ENCODE assay signal across 8 cellular contexts in the genomic region with DNA sequence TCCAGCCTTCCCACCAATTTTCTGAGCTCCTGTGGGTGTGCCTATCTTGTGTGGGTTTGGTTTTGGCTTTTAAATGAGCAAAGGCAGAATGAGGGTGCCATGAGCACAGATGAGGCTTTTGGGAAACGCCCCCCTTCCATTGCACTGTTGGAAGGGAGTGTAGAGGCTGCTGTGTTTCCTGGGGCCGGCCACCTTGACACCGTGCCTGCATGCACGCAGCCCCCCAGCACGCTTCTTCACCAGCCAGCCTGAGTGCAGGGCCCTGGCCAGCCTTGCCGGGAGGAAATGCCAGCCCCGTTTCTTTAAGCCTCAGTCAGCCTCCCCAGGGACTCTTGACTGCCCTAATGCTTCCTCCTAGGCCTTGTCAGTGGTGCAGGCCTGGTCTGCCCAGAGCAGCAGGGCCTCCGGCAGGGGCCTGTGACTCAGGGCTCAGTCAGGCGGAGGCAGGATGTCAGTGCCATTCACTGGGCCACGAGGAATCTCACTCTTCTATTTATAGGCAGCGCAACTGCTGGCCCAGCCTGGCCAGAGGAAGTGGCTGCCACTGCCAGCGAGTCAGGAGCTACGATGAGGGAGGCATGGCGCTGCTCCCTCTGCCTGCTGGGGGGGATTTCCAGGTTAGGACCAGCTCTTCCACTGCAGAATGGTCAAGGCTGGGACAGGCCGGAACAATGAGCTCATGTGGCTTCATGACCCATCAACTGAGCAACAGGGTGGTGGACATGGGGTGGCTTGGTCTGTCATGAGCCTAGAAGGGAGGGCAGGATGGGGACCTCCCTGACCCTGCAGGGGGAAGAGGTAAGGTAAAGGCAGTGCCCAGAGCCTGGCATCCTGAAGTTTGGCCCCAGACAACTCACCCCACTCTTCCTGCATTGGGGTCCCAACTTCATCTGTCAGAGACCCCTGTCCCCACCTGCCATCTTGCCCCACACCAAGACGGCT.
DNase-seq lines count a peak whose midpoint lies in the region; ATAC-seq, FAIRE-seq and TF ChIP-seq lines count a peak whose summit lies in the region.

No MANE protein-coding gene starts in this region.

- H3K9me3 Mint-ChIP-seq in activated T-helper 2 cell treated with anti-CD3 and anti-CD28 coated beads, Interferon-gamma antibody, Interleukin-2, Interleukin-4, amounts not matched to agents 10 μg/mL and 5 μg/mL and 100 μg/mL, durations not matched to agents 14 hours and 24 hours and 36 hours, result no peaks in the 10 kb centered on the region

- H3K27me3 ChIP-seq in BLaER1 (no peaks in the 10 kb centered on the region), pancreas (no peaks in the 10 kb centered on the region)

- H3K36me3 Mint-ChIP-seq in activated T-helper 2 cell treated with anti-CD3 and anti-CD28 coated beads, Interferon-gamma antibody, Interleukin-2, Interleukin-4, amounts not matched to agents 10 μg/mL and 5 μg/mL and 100 μg/mL, durations not matched to agents 14 hours and 24 hours and 36 hours (ENCODE audit: low read depth), result no peaks in the 10 kb centered on the region

- no peak for TF ChIP-seq CTCF in pancreas (IDR thresholded peaks at IDR 0.05)

- DNase-seq in HS-27A (ENCODE audit: low read depth) (peak; percentile 84), UCSD-AML1 (lab: John Stamatoyannopoulos, UW; ENCODE audit: unreplicated experiment) (peak; percentile 93), glomerular endothelial cell (ENCODE audit: extremely low read depth, low read depth, low spot score) (peak; percentile 83), pancreas (peak in 1 of 6 donors; percentile 66)
- no peak for DNase-seq in activated T-helper 2 cell treated with anti-CD3 and anti-CD28 coated beads, Interferon-gamma antibody, Interleukin-2, Interleukin-4, amounts not matched to agents 10 μg/mL and 5 μg/mL and 100 μg/mL, durations not matched to agents 14 hours and 24 hours and 36 hours (ENCODE audit: low spot score)

- peak overlapping the region; percentile 65 for H3K9ac ChIP-seq in BLaER1

- no peaks in the 10 kb centered on the region for H4K20me1 ChIP-seq in BLaER1

- H3K4me1 Mint-ChIP-seq in activated T-helper 2 cell treated with anti-CD3 and anti-CD28 coated beads, Interferon-gamma antibody, Interleukin-2, Interleukin-4, amounts not matched to agents 10 μg/mL and 5 μg/mL and 100 μg/mL, durations not matched to agents 14 hours and 24 hours and 36 hours (ENCODE audit: low read depth), result peaks cover 2% of the 10 kb centered on the region

- peak overlapping the region; percentile 91 for H3K27ac ChIP-seq in BLaER1
- peak overlapping the region in 2 of 4 donors; percentile 64 to 73 for H3K27ac ChIP-seq in pancreas

- H3K36me3 ChIP-seq in BLaER1 (0 out of 2 replicates have a peak, but pooled peaks cover 5% of the 10 kb centered on the region), pancreas (no peaks in the 10 kb centered on the region)

- no peaks in the 10 kb centered on the region for H3K9me3 ChIP-seq in BLaER1
- H3K9me3 ChIP-seq in pancreas, result no peaks in the 10 kb centered on the region

- FAIRE-seq in pancreas (lab: Jason Lieb, UNC), result no peak

- intact Hi-C loops in pancreas (cut with DNase I), result no loop called here
- intact Hi-C loops in activated T-helper 2 cell treated with anti-CD3 and anti-CD28 coated beads, Interferon-gamma antibody, Interleukin-2, Interleukin-4, amounts not matched to agents 10 μg/mL and 5 μg/mL and 100 μg/mL, durations not matched to agents 14 hours and 24 hours and 36 hours (cut with micrococcal nuclease), result no loop called here

- ATAC-seq in GM19023 (IDR thresholded peaks at IDR 0.05; ENCODE audit: unreplicated experiment) (peak; percentile 64), pancreas (peak in 3 of 4 donors; percentile 65 to 85 (median 83)), HG02571 (IDR thresholded peaks at IDR 0.05; ENCODE audit: unreplicated experiment) (no peak)

- peaks cover 2% of the 10 kb centered on the region for H3K27me3 Mint-ChIP-seq in activated T-helper 2 cell treated with anti-CD3 and anti-CD28 coated beads, Interferon-gamma antibody, Interleukin-2, Interleukin-4, amounts not matched to agents 10 μg/mL and 5 μg/mL and 100 μg/mL, durations not matched to agents 14 hours and 24 hours and 36 hours (ENCODE audit: low read depth)

- peak overlapping the region; percentile 38; the same call in 1 of the 2 replicates for H3K4me3 ChIP-seq in BLaER1
- no peak overlapping the region for H3K4me3 ChIP-seq in pancreas

- WGBS in pancreas, 2 donors, result 73 to 76% methylated on average over 16 of the region's 16 CpGs

- H3K4me1 ChIP-seq in BLaER1, result peaks cover 64% of the 10 kb centered on the region
- peaks cover 0 to 7% (median 0%) of the 10 kb centered on the region in 3 donors for H3K4me1 ChIP-seq in pancreas

- no peak overlapping the region for H3K27ac Mint-ChIP-seq in activated T-helper 2 cell treated with anti-CD3 and anti-CD28 coated beads, Interferon-gamma antibody, Interleukin-2, Interleukin-4, amounts not matched to agents 10 μg/mL and 5 μg/mL and 100 μg/mL, durations not matched to agents 14 hours and 24 hours and 36 hours

- H3K4me2 ChIP-seq in BLaER1, result peak overlapping the region; percentile 92

- H3K4me3 Mint-ChIP-seq in activated T-helper 2 cell treated with anti-CD3 and anti-CD28 coated beads, Interferon-gamma antibody, Interleukin-2, Interleukin-4, amounts not matched to agents 10 μg/mL and 5 μg/mL and 100 μg/mL, durations not matched to agents 14 hours and 24 hours and 36 hours (ENCODE audit: low read depth), result no peak overlapping the region
